Comparison of ENCODE assay signal across 18 cellular contexts in genomic region chr17:38613525-38613980, GRCh38. TPM values are rescaled to one million over a fixed set of nuclear protein-coding genes. Genes with fewer than 3 reads are reported as not detected.
"Had no signal": no experiment of that assay in that cellular context is flagged by ENCODE, and none has a peak within 500 bp of the region (broad histone marks: within the 10 kb centered on the region; RNA-seq: fewer than 3 reads in every experiment).

No MANE protein-coding gene starts in this region.

- H3K27ac ChIP-seq: RWPE1 had no signal

- DNase-seq: IMR-90, Kasumi-1, KG1, MM.1S, NCI-H1092 treated with DMSO at 0.1 percent for 48 hours, NCI-H1436, NCI-H187, NCI-H2081 treated with DMSO at 0.1 percent for 48 hours, NCI-H2171, NCI-H226, NCI-H446, NCI-H524 treated with DMSO at 0.1 percent for 48 hours, NCI-H774, SHP77 had no signal

- ATAC-seq: Panc1, SK-N-SH treated with all-trans-retinoic acid at 6 μM for 48 hours had no signal

RNA-seq across cellular contexts. Expression of gene SRCIN1, which starts 7.8 kb away (rescaled TPM):
- total RNA-seq: IMR-90, M059J had no signal
- polyA plus RNA-seq: IMR-90 had no signal
